Comparison of ENCODE assay signal across 8 cellular contexts in the genomic region with DNA sequence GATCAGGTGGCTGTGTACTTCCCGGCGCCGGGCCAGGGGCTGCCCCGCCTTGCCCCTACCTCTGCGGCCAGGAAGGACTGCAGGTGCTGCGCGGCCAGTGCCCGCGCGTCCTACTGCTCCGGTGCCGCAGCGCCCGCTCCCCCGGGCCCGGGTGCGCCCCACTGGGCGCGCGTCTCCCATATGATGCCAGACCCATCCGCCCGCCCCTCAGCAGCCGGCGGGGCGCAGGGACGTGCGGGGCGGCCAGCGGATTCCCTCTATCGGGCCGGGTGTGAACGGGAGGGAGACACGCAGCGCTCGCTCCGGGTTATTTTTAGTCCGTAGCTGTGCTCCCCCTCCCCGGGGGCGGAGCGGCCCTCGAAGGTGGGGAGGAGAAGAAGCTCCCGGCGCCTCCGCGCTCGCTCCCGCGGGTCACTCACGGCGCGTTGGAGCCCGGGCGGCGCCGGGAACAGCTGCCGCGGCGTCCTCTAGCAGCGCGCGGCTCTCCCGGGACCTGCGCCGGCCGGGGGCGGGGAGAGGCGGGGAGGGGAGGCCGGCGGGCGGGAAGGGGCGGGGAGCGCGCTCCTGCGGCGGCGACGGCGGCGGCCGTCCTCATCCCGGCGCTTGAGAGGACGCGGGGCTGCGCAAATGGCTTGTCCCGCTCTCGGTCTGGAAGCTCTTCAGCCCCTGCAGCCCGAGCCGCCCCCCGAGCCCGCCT.
DNase-seq lines count a peak whose midpoint lies in the region; ATAC-seq and TF ChIP-seq lines count a peak whose summit lies in the region.

No MANE protein-coding gene starts in this region.

- no peaks in the 10 kb centered on the region for H3K9me3 ChIP-seq in right atrium auricular region
- no peaks in the 10 kb centered on the region for H3K9me3 ChIP-seq in prostate gland

- no peak for TF ChIP-seq POLR2A in prostate gland (IDR thresholded peaks at IDR 0.05)

- no peaks in the 10 kb centered on the region for H3K4me1 Mint-ChIP-seq in T-helper 2 cell treated with Interferon-gamma antibody and Interleukin-4, amounts not matched to agents 5 μg/mL and 100 μg/mL, for 36 hours (ENCODE audit: low read depth)

- no peaks in the 10 kb centered on the region for H3K36me3 Mint-ChIP-seq in T-helper 2 cell treated with Interferon-gamma antibody and Interleukin-4, amounts not matched to agents 5 μg/mL and 100 μg/mL, for 36 hours (ENCODE audit: low read depth)

- no peaks in the 10 kb centered on the region for H3K9me3 Mint-ChIP-seq in T-helper 2 cell treated with Interferon-gamma antibody and Interleukin-4, amounts not matched to agents 5 μg/mL and 100 μg/mL, for 36 hours

- no peak overlapping the region for H3K4me3 Mint-ChIP-seq in T-helper 2 cell treated with Interferon-gamma antibody and Interleukin-4, amounts not matched to agents 5 μg/mL and 100 μg/mL, for 36 hours

- POLR2A ChIA-PET in GM10248 (lab: Yijun Ruan, JAX), result no interaction called here

- CTCF ChIA-PET in GM10248 (lab: Yijun Ruan, JAX), result no interaction called here

- H3K36me3 ChIP-seq in right atrium auricular region (no peaks in the 10 kb centered on the region), prostate gland (no peaks in the 10 kb centered on the region)

- DNase-seq in NCI-H146 treated with DMSO at 0.1 percent for 48 hours (lab: John Stamatoyannopoulos, UW; ENCODE audit: unreplicated experiment) (peak; percentile 18), amygdala (lab: John Stamatoyannopoulos, UW) (peak in 52 of 56 donors; percentile 11 to 87 (median 70)), right atrium auricular region (ENCODE audit: low spot score) (no peak), prostate gland (ENCODE audit: low spot score) (peak; percentile 65), GM10248 (ENCODE audit: extremely low spot score) (no peak)
- no peak for DNase-seq in T-helper 2 cell treated with Interferon-gamma antibody and Interleukin-4, amounts not matched to agents 5 μg/mL and 100 μg/mL, for 36 hours (ENCODE audit: low spot score)

- H3K4me1 ChIP-seq in right atrium auricular region (peaks cover 0 to 44% of the 10 kb centered on the region in 2 donors), prostate gland (replicated peaks) (peaks cover 4% of the 10 kb centered on the region)

- H3K4me3 ChIP-seq in GM12875 (ENCODE audit: low read depth, low read length), result peak overlapping the region; percentile 2
- peak overlapping the region; percentile 92 to 93 for H3K4me3 ChIP-seq in right atrium auricular region
- peak overlapping the region; percentile 70 to 81 for H3K4me3 ChIP-seq in prostate gland

- TF ChIP-seq CTCF in GM12875 (IDR thresholded peaks at IDR 0.05; ENCODE audit: borderline replicate concordance, insufficient read depth, low read depth, low read length), result no peak
- no peak for TF ChIP-seq CTCF in right atrium auricular region (IDR thresholded peaks at IDR 0.05)
- TF ChIP-seq CTCF in prostate gland (IDR thresholded peaks at IDR 0.05), result peak in 1 of 4 experiments; percentile 27
- TF ChIP-seq CTCF in GM10248 (IDR thresholded peaks at IDR 0.05; ENCODE audit: control extremely low read depth, extremely low read depth, low read depth, missing control alignments), result no peak

- ATAC-seq in HG03439 (IDR thresholded peaks at IDR 0.05; ENCODE audit: unreplicated experiment), result no peak

- intact Hi-C loops in prostate gland (cut with DNase I), result loop anchor here (2.0 to 5.0 kb wide), 2 partner anchors 67 to 178 kb away; a partner anchor contains a TSS

- H3K27me3 ChIP-seq in right atrium auricular region, result no peaks in the 10 kb centered on the region
- no peaks in the 10 kb centered on the region for H3K27me3 ChIP-seq in prostate gland (replicated peaks; ENCODE audit: insufficient read depth)

- no peak overlapping the region for H3K27ac Mint-ChIP-seq in T-helper 2 cell treated with Interferon-gamma antibody and Interleukin-4, amounts not matched to agents 5 μg/mL and 100 μg/mL, for 36 hours

- H3K27ac ChIP-seq in right atrium auricular region, result peak overlapping the region; percentile 87 to 90
- H3K27ac ChIP-seq in prostate gland, result peak overlapping the region; percentile 82 to 84

- H3K27me3 Mint-ChIP-seq in T-helper 2 cell treated with Interferon-gamma antibody and Interleukin-4, amounts not matched to agents 5 μg/mL and 100 μg/mL, for 36 hours (ENCODE audit: low read depth), result peaks cover 42% of the 10 kb centered on the region

- under 1% methylated on average over 48 of the region's 91 CpGs for WGBS in prostate gland

Comparison
In these comparisons a context has a peak if more than half of its experiments do, and no peak if none do; other contexts are left out.
1. H3K4me3 ChIP-seq: peak in every context shown above with its lines; median percentile 92 in right atrium auricular region; 76 in prostate gland; 2 in GM12875.
2. DNase-seq: peak in NCI-H146 treated with DMSO at 0.1 percent for 48 hours (single experiment), amygdala (52 of 56) and prostate gland (single experiment); none in right atrium auricular region (single experiment), T-helper 2 cell treated with Interferon-gamma antibody and Interleukin-4, amounts not matched to agents 5 μg/mL and 100 μg/mL, for 36 hours (single experiment) and GM10248 (single experiment).